In the genomic region with DNA sequence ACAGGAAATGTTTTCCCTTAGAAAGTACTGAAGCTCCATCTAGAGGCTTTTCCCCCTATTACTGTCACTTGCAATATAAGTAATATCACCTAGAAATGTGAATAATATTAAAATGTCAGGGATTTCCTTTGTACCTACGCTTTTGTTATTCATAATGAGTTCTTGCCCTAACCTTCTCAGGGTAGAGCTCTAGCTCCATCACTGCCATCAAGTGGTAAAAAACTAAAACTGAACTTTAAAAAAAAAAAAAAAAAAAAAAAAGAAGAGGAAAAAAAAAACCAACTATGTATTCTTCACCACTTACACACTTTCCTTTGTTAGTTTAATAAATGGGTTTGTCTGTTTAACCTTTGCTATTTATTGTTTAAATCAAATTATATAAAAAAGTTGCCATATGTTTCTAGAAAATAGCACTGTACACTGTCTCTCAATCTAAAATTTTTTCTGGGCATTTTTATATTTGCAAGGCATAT, we compare ENCODE assay signal across 1 cellular context.
TF ChIP-seq lines count a peak whose summit lies in the region.

No MANE protein-coding gene starts in this region.

TF ChIP-seq in H1, 55 proteins besides CTCF, POLR2A, EP300 and RAD21:
- no peak for TF ChIP-seq TAF1 (IDR thresholded peaks at IDR 0.05; ENCODE audit: low read depth, low read length)
- TF ChIP-seq BRCA1 (IDR thresholded peaks at IDR 0.05; ENCODE audit: low read depth, low read length): no peak
- TF ChIP-seq JUND (IDR thresholded peaks at IDR 0.05; ENCODE audit: low read length): no peak
- TF ChIP-seq SP1 (IDR thresholded peaks at IDR 0.05; ENCODE audit: low read depth, low read length): no peak
- no peak for TF ChIP-seq CHD2 (IDR thresholded peaks at IDR 0.05; ENCODE audit: low read length)
- TF ChIP-seq, protein P1, sequence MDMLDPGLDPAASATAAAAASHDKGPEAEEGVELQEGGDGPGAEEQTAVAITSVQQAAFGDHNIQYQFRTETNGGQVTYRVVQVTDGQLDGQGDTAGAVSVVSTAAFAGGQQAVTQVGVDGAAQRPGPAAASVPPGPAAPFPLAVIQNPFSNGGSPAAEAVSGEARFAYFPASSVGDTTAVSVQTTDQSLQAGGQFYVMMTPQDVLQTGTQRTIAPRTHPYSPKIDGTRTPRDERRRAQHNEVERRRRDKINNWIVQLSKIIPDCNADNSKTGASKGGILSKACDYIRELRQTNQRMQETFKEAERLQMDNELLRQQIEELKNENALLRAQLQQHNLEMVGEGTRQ (IDR thresholded peaks at IDR 0.05; ENCODE audit: low read length): no peak
- no peak for TF ChIP-seq KDM1A (IDR thresholded peaks at IDR 0.05; ENCODE audit: borderline replicate concordance, low read length)
- no peak for TF ChIP-seq RBBP5 (IDR thresholded peaks at IDR 0.05; ENCODE audit: borderline replicate concordance, low read depth, low read length)
- TF ChIP-seq TBP (IDR thresholded peaks at IDR 0.05; ENCODE audit: low read depth, low read length): no peak
- TF ChIP-seq SIN3A (conservative IDR thresholded peaks at IDR 0.05 in 1 of 2, IDR thresholded peaks at IDR 0.05 in 1 of 2; ENCODE audit: low read depth in 1 of 2, low read length in 2 of 2): no peak
- no peak for TF ChIP-seq CEBPB (IDR thresholded peaks at IDR 0.05; ENCODE audit: low read depth, low read length)
- TF ChIP-seq, protein P2, sequence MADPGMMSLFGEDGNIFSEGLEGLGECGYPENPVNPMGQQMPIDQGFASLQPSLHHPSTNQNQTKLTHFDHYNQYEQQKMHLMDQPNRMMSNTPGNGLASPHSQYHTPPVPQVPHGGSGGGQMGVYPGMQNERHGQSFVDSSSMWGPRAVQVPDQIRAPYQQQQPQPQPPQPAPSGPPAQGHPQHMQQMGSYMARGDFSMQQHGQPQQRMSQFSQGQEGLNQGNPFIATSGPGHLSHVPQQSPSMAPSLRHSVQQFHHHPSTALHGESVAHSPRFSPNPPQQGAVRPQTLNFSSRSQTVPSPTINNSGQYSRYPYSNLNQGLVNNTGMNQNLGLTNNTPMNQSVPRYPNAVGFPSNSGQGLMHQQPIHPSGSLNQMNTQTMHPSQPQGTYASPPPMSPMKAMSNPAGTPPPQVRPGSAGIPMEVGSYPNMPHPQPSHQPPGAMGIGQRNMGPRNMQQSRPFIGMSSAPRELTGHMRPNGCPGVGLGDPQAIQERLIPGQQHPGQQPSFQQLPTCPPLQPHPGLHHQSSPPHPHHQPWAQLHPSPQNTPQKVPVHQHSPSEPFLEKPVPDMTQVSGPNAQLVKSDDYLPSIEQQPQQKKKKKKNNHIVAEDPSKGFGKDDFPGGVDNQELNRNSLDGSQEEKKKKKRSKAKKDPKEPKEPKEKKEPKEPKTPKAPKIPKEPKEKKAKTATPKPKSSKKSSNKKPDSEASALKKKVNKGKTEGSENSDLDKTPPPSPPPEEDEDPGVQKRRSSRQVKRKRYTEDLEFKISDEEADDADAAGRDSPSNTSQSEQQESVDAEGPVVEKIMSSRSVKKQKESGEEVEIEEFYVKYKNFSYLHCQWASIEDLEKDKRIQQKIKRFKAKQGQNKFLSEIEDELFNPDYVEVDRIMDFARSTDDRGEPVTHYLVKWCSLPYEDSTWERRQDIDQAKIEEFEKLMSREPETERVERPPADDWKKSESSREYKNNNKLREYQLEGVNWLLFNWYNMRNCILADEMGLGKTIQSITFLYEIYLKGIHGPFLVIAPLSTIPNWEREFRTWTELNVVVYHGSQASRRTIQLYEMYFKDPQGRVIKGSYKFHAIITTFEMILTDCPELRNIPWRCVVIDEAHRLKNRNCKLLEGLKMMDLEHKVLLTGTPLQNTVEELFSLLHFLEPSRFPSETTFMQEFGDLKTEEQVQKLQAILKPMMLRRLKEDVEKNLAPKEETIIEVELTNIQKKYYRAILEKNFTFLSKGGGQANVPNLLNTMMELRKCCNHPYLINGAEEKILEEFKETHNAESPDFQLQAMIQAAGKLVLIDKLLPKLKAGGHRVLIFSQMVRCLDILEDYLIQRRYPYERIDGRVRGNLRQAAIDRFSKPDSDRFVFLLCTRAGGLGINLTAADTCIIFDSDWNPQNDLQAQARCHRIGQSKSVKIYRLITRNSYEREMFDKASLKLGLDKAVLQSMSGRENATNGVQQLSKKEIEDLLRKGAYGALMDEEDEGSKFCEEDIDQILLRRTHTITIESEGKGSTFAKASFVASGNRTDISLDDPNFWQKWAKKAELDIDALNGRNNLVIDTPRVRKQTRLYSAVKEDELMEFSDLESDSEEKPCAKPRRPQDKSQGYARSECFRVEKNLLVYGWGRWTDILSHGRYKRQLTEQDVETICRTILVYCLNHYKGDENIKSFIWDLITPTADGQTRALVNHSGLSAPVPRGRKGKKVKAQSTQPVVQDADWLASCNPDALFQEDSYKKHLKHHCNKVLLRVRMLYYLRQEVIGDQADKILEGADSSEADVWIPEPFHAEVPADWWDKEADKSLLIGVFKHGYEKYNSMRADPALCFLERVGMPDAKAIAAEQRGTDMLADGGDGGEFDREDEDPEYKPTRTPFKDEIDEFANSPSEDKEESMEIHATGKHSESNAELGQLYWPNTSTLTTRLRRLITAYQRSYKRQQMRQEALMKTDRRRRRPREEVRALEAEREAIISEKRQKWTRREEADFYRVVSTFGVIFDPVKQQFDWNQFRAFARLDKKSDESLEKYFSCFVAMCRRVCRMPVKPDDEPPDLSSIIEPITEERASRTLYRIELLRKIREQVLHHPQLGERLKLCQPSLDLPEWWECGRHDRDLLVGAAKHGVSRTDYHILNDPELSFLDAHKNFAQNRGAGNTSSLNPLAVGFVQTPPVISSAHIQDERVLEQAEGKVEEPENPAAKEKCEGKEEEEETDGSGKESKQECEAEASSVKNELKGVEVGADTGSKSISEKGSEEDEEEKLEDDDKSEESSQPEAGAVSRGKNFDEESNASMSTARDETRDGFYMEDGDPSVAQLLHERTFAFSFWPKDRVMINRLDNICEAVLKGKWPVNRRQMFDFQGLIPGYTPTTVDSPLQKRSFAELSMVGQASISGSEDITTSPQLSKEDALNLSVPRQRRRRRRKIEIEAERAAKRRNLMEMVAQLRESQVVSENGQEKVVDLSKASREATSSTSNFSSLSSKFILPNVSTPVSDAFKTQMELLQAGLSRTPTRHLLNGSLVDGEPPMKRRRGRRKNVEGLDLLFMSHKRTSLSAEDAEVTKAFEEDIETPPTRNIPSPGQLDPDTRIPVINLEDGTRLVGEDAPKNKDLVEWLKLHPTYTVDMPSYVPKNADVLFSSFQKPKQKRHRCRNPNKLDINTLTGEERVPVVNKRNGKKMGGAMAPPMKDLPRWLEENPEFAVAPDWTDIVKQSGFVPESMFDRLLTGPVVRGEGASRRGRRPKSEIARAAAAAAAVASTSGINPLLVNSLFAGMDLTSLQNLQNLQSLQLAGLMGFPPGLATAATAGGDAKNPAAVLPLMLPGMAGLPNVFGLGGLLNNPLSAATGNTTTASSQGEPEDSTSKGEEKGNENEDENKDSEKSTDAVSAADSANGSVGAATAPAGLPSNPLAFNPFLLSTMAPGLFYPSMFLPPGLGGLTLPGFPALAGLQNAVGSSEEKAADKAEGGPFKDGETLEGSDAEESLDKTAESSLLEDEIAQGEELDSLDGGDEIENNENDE (IDR thresholded peaks at IDR 0.05; ENCODE audit: insufficient replicate concordance, low read length): no peak
- no peak for TF ChIP-seq YY1 (IDR thresholded peaks at IDR 0.05; ENCODE audit: low read depth, low read length)
- TF ChIP-seq, protein P3, sequence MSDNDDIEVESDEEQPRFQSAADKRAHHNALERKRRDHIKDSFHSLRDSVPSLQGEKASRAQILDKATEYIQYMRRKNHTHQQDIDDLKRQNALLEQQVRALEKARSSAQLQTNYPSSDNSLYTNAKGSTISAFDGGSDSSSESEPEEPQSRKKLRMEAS (IDR thresholded peaks at IDR 0.05): no peak
TF ChIP-seq in H1: peak in this region for 0.
